8 cellular contexts compared by ENCODE assay signal in genomic region chr1:88327391-88328267, GRCh38.
A peak's percentile ranks its signal among the peaks of the same experiment; 100 is the strongest.
DNase-seq lines count a peak whose midpoint lies in the region; ATAC-seq, FAIRE-seq and TF ChIP-seq lines count a peak whose summit lies in the region.

No MANE protein-coding gene starts in this region.

- H3K9me3 Mint-ChIP-seq in activated CD8-positive, alpha-beta T cell treated with anti-CD3 and anti-CD28 coated beads, Interleukin-2, amount 10 ng/mL, durations not matched to agents 7 days and 5 days (ENCODE audit: insufficient read depth) = no peaks in the 10 kb centered on the region

- H3K9me3 ChIP-seq in gastroesophageal sphincter = no peaks in the 10 kb centered on the region
- no peaks in the 10 kb centered on the region for H3K9me3 ChIP-seq in small intestine (ENCODE audit: control insufficient read depth, low read depth)

- DNase-seq in RCC 7860 (ENCODE audit: low spot score) (peak; percentile 71), small intestine (peak; percentile 82), HuH-7 (ENCODE audit: low spot score) (no peak)
- no peak for DNase-seq in activated CD8-positive, alpha-beta T cell treated with anti-CD3 and anti-CD28 coated beads, Interleukin-2, amount 10 ng/mL, durations not matched to agents 7 days and 5 days
- DNase-seq in stimulated activated CD4-positive, alpha-beta T cell treated with anti-CD3 and anti-CD28 coated beads, Interleukin-12 subunit alpha, Interleukin-12 subunit beta, amount 100 ng/mL, for 4 hours = no peak

- TF ChIP-seq EP300 in gastroesophageal sphincter (IDR thresholded peaks at IDR 0.05) = no peak

- TF ChIP-seq CTCF in gastroesophageal sphincter (IDR thresholded peaks at IDR 0.05) = no peak

- ATAC-seq in GM21786 (IDR thresholded peaks at IDR 0.05; ENCODE audit: unreplicated experiment) = peak; percentile 56
- ATAC-seq in gastroesophageal sphincter = peak; percentile 78
- no peak for ATAC-seq in activated CD8-positive, alpha-beta T cell treated with anti-CD3 and anti-CD28 coated beads, Interleukin-2, amount 10 ng/mL, durations not matched to agents 7 days and 5 days
- no peak for ATAC-seq in HG03045 (IDR thresholded peaks at IDR 0.05; ENCODE audit: unreplicated experiment)

- H3K4me1 ChIP-seq in gastroesophageal sphincter (peaks cover 0 to 14% (median 0%) of the 10 kb centered on the region in 3 donors), small intestine (ENCODE audit: control insufficient read depth in 2 of 2, insufficient read depth in 1 of 2, low read depth in 1 of 2, low read length in 1 of 2) (peaks cover 0 to 2% of the 10 kb centered on the region in 2 donors)

- H3K36me3 ChIP-seq in gastroesophageal sphincter (no peaks in the 10 kb centered on the region), small intestine (ENCODE audit: control insufficient read depth in 2 of 2, insufficient read depth in 2 of 2, low read length in 2 of 2) (no peaks in the 10 kb centered on the region)

- H3K4me3 Mint-ChIP-seq in activated CD8-positive, alpha-beta T cell treated with anti-CD3 and anti-CD28 coated beads, Interleukin-2, amount 10 ng/mL, durations not matched to agents 7 days and 5 days = no peak overlapping the region

- 43 to 46% methylated on average over 5 of the region's 5 CpGs for WGBS in gastroesophageal sphincter (ENCODE audit: low coverage in 1 of 2), 2 donors
- 47 to 58% (median 54%) methylated on average over 5 of the region's 5 CpGs for WGBS in small intestine, 3 donors

- H3K36me3 Mint-ChIP-seq in activated CD8-positive, alpha-beta T cell treated with anti-CD3 and anti-CD28 coated beads, Interleukin-2, amount 10 ng/mL, durations not matched to agents 7 days and 5 days (ENCODE audit: low read depth) = no peaks in the 10 kb centered on the region

- H3K27ac Mint-ChIP-seq in activated CD8-positive, alpha-beta T cell treated with anti-CD3 and anti-CD28 coated beads, Interleukin-2, amount 10 ng/mL, durations not matched to agents 7 days and 5 days = no peak overlapping the region

- CTCF ChIA-PET in activated CD8-positive, alpha-beta T cell treated with anti-CD3 and anti-CD28 coated beads, Interleukin-2, amount 10 ng/mL, durations not matched to agents 7 days and 5 days (lab: Charles Lee) = no interaction called here

- H3K27ac ChIP-seq in gastroesophageal sphincter (peak overlapping the region in 3 of 4 donors; percentile 32 to 52 (median 34)), small intestine (ENCODE audit: low read depth in 1 of 2, low read length in 1 of 2) (peak overlapping the region in 1 of 2 donors; percentile 37)

- POLR2A ChIA-PET in activated CD8-positive, alpha-beta T cell treated with anti-CD3 and anti-CD28 coated beads, Interleukin-2, amount 10 ng/mL, durations not matched to agents 7 days and 5 days (lab: Charles Lee) = interaction anchor here (0.6 kb wide), 1 partner anchor 14 kb away, joined by 3 read pairs; no protein-coding TSS in a partner anchor

- no peak overlapping the region for H3K4me3 ChIP-seq in gastroesophageal sphincter
- H3K4me3 ChIP-seq in small intestine (ENCODE audit: low read depth in 1 of 2, low read length in 2 of 2) = no peak overlapping the region

- no peaks in the 10 kb centered on the region for H3K4me1 Mint-ChIP-seq in activated CD8-positive, alpha-beta T cell treated with anti-CD3 and anti-CD28 coated beads, Interleukin-2, amount 10 ng/mL, durations not matched to agents 7 days and 5 days (ENCODE audit: low read depth)

- no peak for TF ChIP-seq POLR2A in gastroesophageal sphincter (IDR thresholded peaks at IDR 0.05)

- H3K27me3 ChIP-seq in gastroesophageal sphincter (no peaks in the 10 kb centered on the region), small intestine (ENCODE audit: control insufficient read depth in 2 of 2, insufficient read depth in 2 of 2, low read length in 2 of 2) (no peaks in the 10 kb centered on the region)

- FAIRE-seq in RCC 7860 (lab: Jason Lieb, UNC) (peak; percentile 91), small intestine (lab: Jason Lieb, UNC) (peak; percentile 96)

- H3K27me3 Mint-ChIP-seq in activated CD8-positive, alpha-beta T cell treated with anti-CD3 and anti-CD28 coated beads, Interleukin-2, amount 10 ng/mL, durations not matched to agents 7 days and 5 days (ENCODE audit: low read depth) = no peaks in the 10 kb centered on the region

Comparison
In these comparisons a context has a peak if more than half of its experiments do, and no peak if none do; other contexts are left out.
1. ATAC-seq: peak in GM21786 (single experiment) and gastroesophageal sphincter (single experiment); none in activated CD8-positive, alpha-beta T cell treated with anti-CD3 and anti-CD28 coated beads, Interleukin-2, amount 10 ng/mL, durations not matched to agents 7 days and 5 days (single experiment) and HG03045 (single experiment).
2. DNase-seq: peak in RCC 7860 (single experiment) and small intestine (single experiment); none in HuH-7 (single experiment), activated CD8-positive, alpha-beta T cell treated with anti-CD3 and anti-CD28 coated beads, Interleukin-2, amount 10 ng/mL, durations not matched to agents 7 days and 5 days (single experiment) and stimulated activated CD4-positive, alpha-beta T cell treated with anti-CD3 and anti-CD28 coated beads, Interleukin-12 subunit alpha, Interleukin-12 subunit beta, amount 100 ng/mL, for 4 hours (single experiment).